ENCODE assay signal across 7 cellular contexts in genomic region chr2:87571889-87572465, GRCh38.
DNase-seq lines count a peak whose midpoint lies in the region; ATAC-seq, FAIRE-seq and TF ChIP-seq lines count a peak whose summit lies in the region.
"Not testable (repeated sequence)": the region's sequence is repeated elsewhere in the genome, so short reads cannot be mapped to it uniquely, and the experiment has no call there.

No MANE protein-coding gene starts in this region.

- TF ChIP-seq POLR2A in K562 (conservative IDR thresholded peaks at IDR 0.05), result not testable (repeated sequence)

- POLR2A ChIA-PET in activated CD4-positive, alpha-beta T cell treated with anti-CD3 and anti-CD28 coated beads for 36 hours (lab: Charles Lee); activated CD8-positive, alpha-beta T cell treated with anti-CD3 and anti-CD28 coated beads for 36 hours (lab: Charles Lee); K562 (lab: Yijun Ruan, JAX): not testable (repeated sequence)

- intact Hi-C loops in activated CD4-positive, alpha-beta T cell treated with anti-CD3 and anti-CD28 coated beads for 36 hours (cut with DNase I, micrococcal nuclease); activated CD8-positive, alpha-beta T cell treated with anti-CD3 and anti-CD28 coated beads for 36 hours (cut with micrococcal nuclease); K562 (cut with micrococcal nuclease): not testable (repeated sequence)

- H3K4me2 ChIP-seq in K562 (ENCODE audit: insufficient read depth, low read length), result not testable (repeated sequence)

- not testable (repeated sequence) for H3K4me1 ChIP-seq in K562 (replicated peaks in 1 of 2; ENCODE audit: control insufficient read depth in 2 of 2, insufficient read depth in 2 of 2, low read length in 2 of 2)

- not testable (repeated sequence) for H3K36me3 ChIP-seq in KOPT-K1 (ENCODE audit: insufficient read depth, low read length); K562 (ENCODE audit: control insufficient read depth, insufficient read depth, low read length)

- H3K4me3 ChIP-seq in K562, result not testable (repeated sequence)

- not testable (repeated sequence) for H3K9ac ChIP-seq in K562 (ENCODE audit: insufficient read depth in 1 of 2, low read depth in 2 of 2, low read length in 2 of 2)

- H3K4me1 Mint-ChIP-seq in activated CD4-positive, alpha-beta T cell treated with anti-CD3 and anti-CD28 coated beads for 36 hours, result peaks cover 22% of the 10 kb centered on the region
- H3K4me1 Mint-ChIP-seq in activated CD8-positive, alpha-beta T cell treated with anti-CD3 and anti-CD28 coated beads for 36 hours (ENCODE audit: low read depth), result peaks cover 22% of the 10 kb centered on the region
- H3K4me1 Mint-ChIP-seq in activated T-helper 17 cell treated with anti-CD3 and anti-CD28 coated beads, Interleukin-2, amount 50 U/mL, for 72 hours, result not testable (repeated sequence)

- not testable (repeated sequence) for H3K27ac Mint-ChIP-seq in activated CD4-positive, alpha-beta T cell treated with anti-CD3 and anti-CD28 coated beads for 36 hours; activated T-helper 17 cell treated with anti-CD3 and anti-CD28 coated beads, Interleukin-2, amount 50 U/mL, for 72 hours; activated naive CD4-positive, alpha-beta T cell treated with anti-CD3 and anti-CD28 coated beads, Interleukin-2, amount 50 U/mL, for 72 hours
- peak overlapping the region; percentile 42 for H3K27ac Mint-ChIP-seq in activated CD8-positive, alpha-beta T cell treated with anti-CD3 and anti-CD28 coated beads for 36 hours

- H2AFZ ChIP-seq in K562 (ENCODE audit: low read depth, low read length), result not testable (repeated sequence)

- in situ Hi-C loops in K562 (cut with MboI), result not testable (repeated sequence)

- H3K4me3 Mint-ChIP-seq in activated CD4-positive, alpha-beta T cell treated with anti-CD3 and anti-CD28 coated beads for 36 hours; activated CD8-positive, alpha-beta T cell treated with anti-CD3 and anti-CD28 coated beads for 36 hours; activated T-helper 17 cell treated with anti-CD3 and anti-CD28 coated beads, Interleukin-2, amount 50 U/mL, for 72 hours: not testable (repeated sequence)

- H3K9me3 ChIP-seq in KOPT-K1 (ENCODE audit: insufficient read depth, low read length, poor library complexity, severe bottlenecking); K562 (replicated peaks; ENCODE audit: control insufficient read depth, insufficient read depth, low read depth, low read length): not testable (repeated sequence)

- CTCF ChIA-PET in activated CD4-positive, alpha-beta T cell treated with anti-CD3 and anti-CD28 coated beads for 36 hours (lab: Charles Lee); activated CD8-positive, alpha-beta T cell treated with anti-CD3 and anti-CD28 coated beads for 36 hours (lab: Charles Lee); K562 (lab: Yijun Ruan, JAX; ENCODE audit: low intra/inter-chr PET ratio): not testable (repeated sequence)

- BruUV-seq in K562 (replicated peaks; lab: Mats Ljungman, UMichigan), result not testable (repeated sequence)

- H3K9me1 ChIP-seq in K562 (ENCODE audit: control insufficient read depth, insufficient read depth, low read length), result not testable (repeated sequence)

- not testable (repeated sequence) for H3K36me3 Mint-ChIP-seq in activated CD4-positive, alpha-beta T cell treated with anti-CD3 and anti-CD28 coated beads for 36 hours (ENCODE audit: low read depth); activated CD8-positive, alpha-beta T cell treated with anti-CD3 and anti-CD28 coated beads for 36 hours (ENCODE audit: low read depth); activated T-helper 17 cell treated with anti-CD3 and anti-CD28 coated beads, Interleukin-2, amount 50 U/mL, for 72 hours (ENCODE audit: low read depth); activated naive CD4-positive, alpha-beta T cell treated with anti-CD3 and anti-CD28 coated beads, Interleukin-2, amount 50 U/mL, for 72 hours

- not testable (repeated sequence) for H3K79me2 ChIP-seq in K562 (ENCODE audit: control insufficient read depth, insufficient read depth, low read length)

- FAIRE-seq in K562 (lab: Jason Lieb, UNC), result peak; percentile 56

- DNase-seq in activated CD4-positive, alpha-beta T cell treated with anti-CD3 and anti-CD28 coated beads for 36 hours; activated CD8-positive, alpha-beta T cell treated with anti-CD3 and anti-CD28 coated beads for 36 hours; activated naive CD4-positive, alpha-beta T cell treated with anti-CD3 and anti-CD28 coated beads, Interleukin-2, amount 50 U/mL, for 72 hours (ENCODE audit: low spot score in 2 of 2); K562 (ENCODE audit: extremely low read depth in 1 of 4, low spot score in 3 of 4); stimulated activated naive CD8-positive, alpha-beta T cell treated with anti-CD3 and anti-CD28 coated beads, Interleukin-15, Interleukin-2, amounts not matched to agents 100 U/mL and 50 U/mL, for 24 hours: not testable (repeated sequence)

- not testable (repeated sequence) for TF ChIP-seq CTCF in activated CD8-positive, alpha-beta T cell treated with anti-CD3 and anti-CD28 coated beads for 36 hours (IDR thresholded peaks at IDR 0.05); K562 (IDR thresholded peaks at IDR 0.05 in 2 of 3, conservative IDR thresholded peaks at IDR 0.05 in 1 of 3; ENCODE audit: insufficient read depth in 2 of 3, low read depth in 1 of 3, low read length in 3 of 3)

- not testable (repeated sequence) for H3K27me3 ChIP-seq in K562 (ENCODE audit: control insufficient read depth in 2 of 2, insufficient read depth in 2 of 2, low read length in 2 of 2)

- H3K9me3 Mint-ChIP-seq in activated CD4-positive, alpha-beta T cell treated with anti-CD3 and anti-CD28 coated beads for 36 hours (ENCODE audit: low read depth); activated CD8-positive, alpha-beta T cell treated with anti-CD3 and anti-CD28 coated beads for 36 hours; activated T-helper 17 cell treated with anti-CD3 and anti-CD28 coated beads, Interleukin-2, amount 50 U/mL, for 72 hours; activated naive CD4-positive, alpha-beta T cell treated with anti-CD3 and anti-CD28 coated beads, Interleukin-2, amount 50 U/mL, for 72 hours: not testable (repeated sequence)

- not testable (repeated sequence) for H4K20me1 ChIP-seq in K562 (replicated peaks; ENCODE audit: control insufficient read depth, insufficient read depth, low read length)

- WGBS in K562 (ENCODE audit: insufficient coverage, low coverage, missing lambda C conversion rate), result 20% methylated on average over 1 of the region's 8 CpGs

- TF ChIP-seq RAD21 in K562 (CRISPR knock-in tag; conservative IDR thresholded peaks at IDR 0.05 in 1 of 2, IDR thresholded peaks at IDR 0.05 in 1 of 2), result not testable (repeated sequence)

- TF ChIP-seq EP300 in K562 (IDR thresholded peaks at IDR 0.05; ENCODE audit: low read length), result not testable (repeated sequence)

- H3K27ac ChIP-seq in KOPT-K1 (ENCODE audit: low read depth, low read length, poor library complexity, severe bottlenecking), result peak overlapping the region; percentile 48
- not testable (repeated sequence) for H3K27ac ChIP-seq in K562 (ENCODE audit: extremely low read depth, low read depth, low read length)

- peak; percentile 43 for ATAC-seq in activated CD4-positive, alpha-beta T cell treated with anti-CD3 and anti-CD28 coated beads for 36 hours
- peak; percentile 50 for ATAC-seq in activated CD8-positive, alpha-beta T cell treated with anti-CD3 and anti-CD28 coated beads for 36 hours
- ATAC-seq in activated T-helper 17 cell treated with anti-CD3 and anti-CD28 coated beads, Interleukin-2, amount 50 U/mL, for 72 hours (replicated peaks), result peak; percentile 41
- ATAC-seq in activated naive CD4-positive, alpha-beta T cell treated with anti-CD3 and anti-CD28 coated beads, Interleukin-2, amount 50 U/mL, for 72 hours, result peak; percentile 23 to 29
- ATAC-seq in K562, result peak; percentile 59
- peak; percentile 52 for ATAC-seq in stimulated activated naive CD8-positive, alpha-beta T cell treated with anti-CD3 and anti-CD28 coated beads, Interleukin-15, Interleukin-2, amounts not matched to agents 100 U/mL and 50 U/mL, for 24 hours

- not testable (repeated sequence) for H3K27me3 Mint-ChIP-seq in activated CD4-positive, alpha-beta T cell treated with anti-CD3 and anti-CD28 coated beads for 36 hours; activated CD8-positive, alpha-beta T cell treated with anti-CD3 and anti-CD28 coated beads for 36 hours; activated T-helper 17 cell treated with anti-CD3 and anti-CD28 coated beads, Interleukin-2, amount 50 U/mL, for 72 hours

TF ChIP-seq in K562, 482 proteins besides CTCF, POLR2A, EP300 and RAD21:
- peak; percentile 85 for TF ChIP-seq HMBOX1 (IDR thresholded peaks at IDR 0.05)
